24 cellular contexts compared by ENCODE assay signal in the genomic region with DNA sequence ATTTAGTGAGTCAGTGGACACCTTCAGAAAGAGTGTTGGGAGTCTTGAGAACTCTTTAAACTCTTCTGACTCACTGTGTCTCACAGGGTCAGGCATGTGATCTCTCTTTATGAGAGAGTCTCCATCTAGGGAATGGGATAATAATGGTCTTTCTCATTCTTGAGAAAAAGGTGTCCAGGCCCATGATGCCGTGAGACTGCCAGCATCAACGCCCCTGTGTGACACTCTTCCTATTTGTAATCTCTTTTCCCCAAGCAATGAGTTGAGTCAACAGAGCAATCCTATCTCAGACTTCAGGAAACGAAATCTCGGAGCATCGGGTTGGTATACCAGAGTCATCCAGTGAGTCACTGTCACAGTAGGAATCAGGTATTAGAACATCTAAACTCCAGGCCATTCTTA.
DNase-seq lines count a peak whose midpoint lies in the region; ATAC-seq and TF ChIP-seq lines count a peak whose summit lies in the region.
"Had no signal": no experiment of that assay in that cellular context is flagged by ENCODE, and none has a peak within 500 bp of the region (broad histone marks: within the 10 kb centered on the region; RNA-seq: fewer than 3 reads in every experiment).

No MANE protein-coding gene starts in this region.

- RAD21 ChIA-PET in HCT116 (lab: Charles Lee; ENCODE audit: low non-redundant PET in 1 of 2, low total read pairs in 2 of 2, uncharacterized antibody in 2 of 2, unreplicated experiment in 2 of 2), result no interaction called here

- no peaks in the 10 kb centered on the region for H3K79me2 ChIP-seq in HCT116 (ENCODE audit: insufficient read depth, low read length)
- H3K79me2 ChIP-seq in Karpas-422 (ENCODE audit: low read length), result no peaks in the 10 kb centered on the region

- peaks cover 0 to 6% of the 10 kb centered on the region in 2 experiments; a peak in 2 of 4 replicates for H3K9me3 ChIP-seq in HCT116 (ENCODE audit: control insufficient read depth in 1 of 2, insufficient read depth in 1 of 2, low read depth in 1 of 2, low read length in 2 of 2)
- H3K9me3 ChIP-seq in RWPE2 (ENCODE audit: severe bottlenecking), result no peaks in the 10 kb centered on the region
- peaks cover 8% of the 10 kb centered on the region; the same call in 1 of the 2 replicates for H3K9me3 ChIP-seq in Karpas-422 (ENCODE audit: low read length)
- H3K9me3 ChIP-seq: heart right ventricle, MG63, transverse colon had no signal

- H3K27ac ChIP-seq in HCT116 (ENCODE audit: low read depth, low read length) (no peak overlapping the region), RWPE2 (ENCODE audit: poor library complexity, severe bottlenecking) (peak overlapping the region; percentile 34), Karpas-422 (ENCODE audit: low read length) (no peak overlapping the region)
- H3K27ac ChIP-seq: heart right ventricle, transverse colon had no signal

- no peak overlapping the region for H3K9ac ChIP-seq in HCT116 (ENCODE audit: low read length)
- no peak overlapping the region for H3K9ac ChIP-seq in Karpas-422 (ENCODE audit: low read length)

- in situ Hi-C loops in GM13976 (cut with MboI; ENCODE audit: low sequenced_read_pairs, unreplicated experiment), result no loop called here

- ATAC-seq in HCT116, result no peak
- peak; percentile 90 for ATAC-seq in RWPE2 (ENCODE audit: low read depth)
- ATAC-seq in esophagus mucosa, result peak; percentile 84
- no peak for ATAC-seq in GM21737 (IDR thresholded peaks at IDR 0.05; ENCODE audit: unreplicated experiment)
- ATAC-seq: heart right ventricle; HepG2; naive thymus-derived CD8-positive, alpha-beta T cell; SK-N-SH treated with all-trans-retinoic acid at 6 μM for 48 hours had no signal

- H3K4me3 ChIP-seq in HCT116 (replicated peaks in 1 of 2; ENCODE audit: low read depth in 1 of 2, low read length in 2 of 2) (no peak overlapping the region), RWPE2 (ENCODE audit: severe bottlenecking) (no peak overlapping the region), Karpas-422 (ENCODE audit: low read length) (no peak overlapping the region)
- H3K4me3 ChIP-seq: heart right ventricle, MG63, transverse colon had no signal

- no peak overlapping the region for H2AFZ ChIP-seq in HCT116 (ENCODE audit: low read depth, low read length, poor library complexity, severe bottlenecking)
- no peak overlapping the region for H2AFZ ChIP-seq in Karpas-422 (ENCODE audit: low read length)

- H3K27me3 ChIP-seq in HCT116 (ENCODE audit: insufficient read depth, low read length) (no peaks in the 10 kb centered on the region), RWPE2 (ENCODE audit: insufficient read depth, poor library complexity, severe bottlenecking) (no peaks in the 10 kb centered on the region), Karpas-422 (ENCODE audit: low read length) (no peaks in the 10 kb centered on the region)
- H3K27me3 ChIP-seq: heart right ventricle, MG63, transverse colon had no signal

- POLR2A ChIA-PET in HCT116 (lab: Charles Lee), result no interaction called here

- H3K9me2 ChIP-seq in HCT116 (ENCODE audit: insufficient read depth), result no peaks in the 10 kb centered on the region
- H3K9me2 ChIP-seq in Karpas-422 (replicated peaks; ENCODE audit: insufficient read depth, low read length), result no peaks in the 10 kb centered on the region

- TF ChIP-seq CTCF in HCT116 (IDR thresholded peaks at IDR 0.05 in 2 of 3, conservative IDR thresholded peaks at IDR 0.05 in 1 of 3; ENCODE audit: borderline replicate concordance in 1 of 3, insufficient read depth in 1 of 3, low read depth in 2 of 3, low read length in 2 of 3), result no peak
- peak; percentile 8 for TF ChIP-seq CTCF in RWPE2 (IDR thresholded peaks at IDR 0.05; ENCODE audit: poor library complexity, severe bottlenecking)
- no peak for TF ChIP-seq CTCF in GM13976 (IDR thresholded peaks at IDR 0.05; ENCODE audit: borderline replicate concordance, control extremely low read depth, extremely low read depth, insufficient read depth, missing control alignments)

- TF ChIP-seq RAD21 in HCT116 (IDR thresholded peaks at IDR 0.05; ENCODE audit: low read depth), result no peak

- BruUV-seq in HCT116 (replicated peaks; lab: Mats Ljungman, UMichigan), result no TSS peak

- H3K4me2 ChIP-seq in HCT116 (ENCODE audit: low read length), result no peak overlapping the region
- H3K4me2 ChIP-seq in Karpas-422 (ENCODE audit: low read depth, low read length, poor library complexity, severe bottlenecking), result no peak overlapping the region

- TF ChIP-seq POLR2A in HCT116 (IDR thresholded peaks at IDR 0.05; ENCODE audit: borderline replicate concordance, extremely low read depth, insufficient read depth, insufficient read length), result no peak

- H3K36me3 ChIP-seq in HCT116 (ENCODE audit: control insufficient read depth in 1 of 2, insufficient read depth in 2 of 2, low read length in 2 of 2) (no peaks in the 10 kb centered on the region), RWPE2 (ENCODE audit: low read depth) (no peaks in the 10 kb centered on the region), Karpas-422 (ENCODE audit: insufficient read depth, low read length) (no peaks in the 10 kb centered on the region)
- H3K36me3 ChIP-seq: heart right ventricle, MG63, transverse colon had no signal

- peak; percentile 4 for DNase-seq in HCT116 (ENCODE audit: low read depth, low spot score)
- DNase-seq in RWPE2 (ENCODE audit: low spot score), result no peak
- DNase-seq in renal cortical epithelial cell (ENCODE audit: low read depth), result peak; percentile 75
- DNase-seq in Karpas-422, result no peak
- DNase-seq in GM13976 (ENCODE audit: low spot score), result no peak
- no peak for DNase-seq in posterior vena cava (ENCODE audit: low spot score)
- DNase-seq: activated CD4-positive, alpha-beta T cell treated with anti-CD3 and anti-CD28 coated beads, Interleukin-2, amount 50 U/mL, for 1 hour; activated CD8-positive, alpha-beta memory T cell treated with anti-CD3 and anti-CD28 coated beads, Interleukin-2, amount 50 U/mL, for 48 hours; activated effector memory CD4-positive, alpha-beta T cell treated with anti-CD3 and anti-CD28 coated beads, Interleukin-2, amount 50 U/mL, for 16 hours; central memory CD4-positive, alpha-beta T cell; COR-L47; effector CD4-positive, alpha-beta T cell; heart right ventricle; MG63; naive thymus-derived CD8-positive, alpha-beta T cell; NCI-H1436 treated with DMSO at 0.1 percent for 48 hours; NCI-H748 treated with DMSO at 0.1 percent for 48 hours; stimulated activated CD4-positive, alpha-beta T cell treated with anti-CD3 and anti-CD28 coated beads, Interleukin-1b, Interleukin-23, amount 100 ng/mL, for 48 hours; stimulated activated naive CD4-positive, alpha-beta T cell; transverse colon had no signal

- no peaks in the 10 kb centered on the region for H4K20me1 ChIP-seq in HCT116 (ENCODE audit: insufficient read depth)
- H4K20me1 ChIP-seq in Karpas-422 (ENCODE audit: insufficient read depth, low read depth, low read length), result no peaks in the 10 kb centered on the region

- H3K4me1 ChIP-seq in HCT116 (ENCODE audit: control insufficient read depth in 1 of 2, insufficient read depth in 2 of 2, low read length in 2 of 2), result no peaks in the 10 kb centered on the region
- peaks cover 10% of the 10 kb centered on the region for H3K4me1 ChIP-seq in RWPE2 (ENCODE audit: insufficient read depth, poor library complexity, severe bottlenecking)
- no peaks in the 10 kb centered on the region for H3K4me1 ChIP-seq in Karpas-422 (ENCODE audit: low read length)
- H3K4me1 ChIP-seq: heart right ventricle had no signal

- CTCF ChIA-PET in HCT116 (lab: Charles Lee), result no interaction called here

- intact Hi-C loops in HCT116 (cut with micrococcal nuclease), result no loop called here
- intact Hi-C loops in posterior vena cava (cut with DNase I), result no loop called here

TF ChIP-seq in HCT116, 20 proteins besides CTCF, POLR2A, EP300 and RAD21:
- TF ChIP-seq SRF (IDR thresholded peaks at IDR 0.05; ENCODE audit: low read depth), result no peak

Comparison
In these comparisons a context has a peak if more than half of its experiments do, and no peak if none do; other contexts are left out.
1. ATAC-seq: peak in RWPE2 (single experiment) and esophagus mucosa (single experiment); none in HCT116 (single experiment) and GM21737 (single experiment).
2. DNase-seq: peak in HCT116 (single experiment) and renal cortical epithelial cell (single experiment); none in RWPE2 (single experiment), Karpas-422 (single experiment), GM13976 (single experiment) and posterior vena cava (single experiment).